In genomic region chr1:201655910-201656669, GRCh38 we compare ENCODE assay signal across 18 cellular contexts.
DNase-seq lines count a peak whose midpoint lies in the region; ATAC-seq and TF ChIP-seq lines count a peak whose summit lies in the region.
"Had no signal": no experiment of that assay in that cellular context is flagged by ENCODE, and none has a peak within 500 bp of the region (broad histone marks: within the 10 kb centered on the region; RNA-seq: fewer than 3 reads in every experiment).

No MANE protein-coding gene starts in this region.

- peak overlapping the region; percentile 90 for H3K4me2 ChIP-seq in fibroblast of lung (ENCODE audit: extremely low read depth, insufficient read depth, low read length)
- H3K4me2 ChIP-seq: A549 had no signal

- peak overlapping the region; percentile 57 for H3K27ac ChIP-seq in AG04450 (ENCODE audit: low read depth, low read length)
- peak overlapping the region in 3 of 4 donors; percentile 36 to 43 (median 36) for H3K27ac ChIP-seq in Peyer's patch
- peak overlapping the region; percentile 78 for H3K27ac ChIP-seq in fibroblast of lung (ENCODE audit: insufficient read depth, low read length)
- peak overlapping the region; percentile 60 to 78 for H3K27ac ChIP-seq in mucosa of rectum (ENCODE audit: low read depth in 2 of 2, low read length in 2 of 2)
- H3K27ac ChIP-seq: A549, adrenal gland, prostate gland had no signal

- CTCF ChIA-PET in AG04450 (lab: Charles Lee): interaction anchor here (0.6 to 1.5 kb wide), 6 partner anchors 36 to 96 kb away, joined by 3 to 4 read pairs (median 3); no protein-coding TSS in a partner anchor

- TF ChIP-seq POLR2A in Peyer's patch (IDR thresholded peaks at IDR 0.05): no peak

- TF ChIP-seq CTCF in AG04450 (IDR thresholded peaks at IDR 0.05; ENCODE audit: low read depth, low read length) (peak; percentile 2; the same call in 1 of the 2 replicates), Peyer's patch (IDR thresholded peaks at IDR 0.05) (no peak), fibroblast of lung (conservative IDR thresholded peaks at IDR 0.05 in 1 of 2, IDR thresholded peaks at IDR 0.05 in 1 of 2; ENCODE audit: low read depth in 1 of 2, low read length in 2 of 2) (no peak)

- no peak for ATAC-seq in HG03354 (IDR thresholded peaks at IDR 0.05; ENCODE audit: poor library complexity, severe bottlenecking, unreplicated experiment)
- no peak for ATAC-seq in GM18511 (IDR thresholded peaks at IDR 0.05; ENCODE audit: unreplicated experiment)
- ATAC-seq in GM19351 (IDR thresholded peaks at IDR 0.05; ENCODE audit: unreplicated experiment): no peak
- ATAC-seq: natural killer cell had no signal

- peaks cover 99% of the 10 kb centered on the region for H3K79me2 ChIP-seq in fibroblast of lung (ENCODE audit: control insufficient read depth, insufficient read depth, low read length)

- H2AFZ ChIP-seq in fibroblast of lung (ENCODE audit: low read length): no peak overlapping the region

- H3K4me1 ChIP-seq in Peyer's patch (peaks cover 0 to 35% (median 3%) of the 10 kb centered on the region in 4 donors), fibroblast of lung (ENCODE audit: control insufficient read depth, extremely low read depth, insufficient read depth, low read length) (peaks cover 53% of the 10 kb centered on the region), mucosa of rectum (ENCODE audit: control insufficient read depth in 2 of 2, insufficient read depth in 2 of 2, low read length in 2 of 2) (peaks cover 19 to 21% of the 10 kb centered on the region in 2 donors)
- H3K4me1 ChIP-seq: adrenal gland, prostate gland had no signal

- H3K9ac ChIP-seq in fibroblast of lung (ENCODE audit: insufficient read depth, low read length): no peak overlapping the region
- H3K9ac ChIP-seq in mucosa of rectum (ENCODE audit: low read depth in 1 of 2, low read length in 2 of 2): peak overlapping the region in 1 of 2 donors; percentile 24

- peaks cover 16% of the 10 kb centered on the region for H4K20me1 ChIP-seq in fibroblast of lung (ENCODE audit: control insufficient read depth, extremely low read depth, insufficient read depth, low read length)

- DNase-seq in AG04450 (ENCODE audit: low read depth, low spot score) (no peak), Peyer's patch (peak in 1 of 3 donors; percentile 55), fibroblast of lung (ENCODE audit: low read depth in 2 of 2) (no peak), putamen (ENCODE audit: low spot score) (no peak)
- DNase-seq: activated gamma-delta T cell; CD4-positive, alpha-beta memory T cell; effector CD8-positive, alpha-beta T cell; natural killer cell; NCI-H1048; stimulated activated CD8-positive, alpha-beta memory T cell treated with anti-CD3 and anti-CD28 coated beads, Interleukin-4, amount 100 ng/mL, for 48 hours had no signal

- no peaks in the 10 kb centered on the region for H3K27me3 ChIP-seq in AG04450 (ENCODE audit: control insufficient read depth, insufficient read depth, low read length)
- no peaks in the 10 kb centered on the region for H3K27me3 ChIP-seq in Peyer's patch
- no peaks in the 10 kb centered on the region for H3K27me3 ChIP-seq in fibroblast of lung (ENCODE audit: control insufficient read depth, insufficient read depth, low read length)
- no peaks in the 10 kb centered on the region for H3K27me3 ChIP-seq in mucosa of rectum (ENCODE audit: control insufficient read depth in 2 of 2, insufficient read depth in 2 of 2, low read length in 2 of 2)
- H3K27me3 ChIP-seq: adrenal gland, esophagus muscularis mucosa had no signal

- POLR2A ChIA-PET in AG04450 (lab: Yijun Ruan, JAX): interaction anchor here (0.9 to 1.5 kb wide), 6 partner anchors 20 to 118 kb away, joined by 3 to 7 read pairs (median 4); no protein-coding TSS in a partner anchor

- H3K9me3 ChIP-seq in AG04450 (ENCODE audit: control insufficient read depth, insufficient read depth, low read length): no peaks in the 10 kb centered on the region
- no peaks in the 10 kb centered on the region for H3K9me3 ChIP-seq in Peyer's patch
- no peaks in the 10 kb centered on the region for H3K9me3 ChIP-seq in fibroblast of lung (ENCODE audit: control insufficient read depth, insufficient read depth, low read depth, low read length)
- H3K9me3 ChIP-seq in mucosa of rectum (ENCODE audit: control insufficient read depth in 2 of 2, low read length in 2 of 2): no peaks in the 10 kb centered on the region
- H3K9me3 ChIP-seq: A549, adrenal gland, esophagus muscularis mucosa, prostate gland had no signal

- H3K36me3 ChIP-seq in Peyer's patch: no peaks in the 10 kb centered on the region
- H3K36me3 ChIP-seq in fibroblast of lung (ENCODE audit: control insufficient read depth, insufficient read depth, low read length): peaks cover 25% of the 10 kb centered on the region
- H3K36me3 ChIP-seq in mucosa of rectum (ENCODE audit: control insufficient read depth in 2 of 2, insufficient read depth in 2 of 2, low read length in 2 of 2): no peaks in the 10 kb centered on the region
- H3K36me3 ChIP-seq: adrenal gland, prostate gland had no signal

- H3K4me3 ChIP-seq in AG04450 (ENCODE audit: low read depth, low read length): no peak overlapping the region
- no peak overlapping the region for H3K4me3 ChIP-seq in Peyer's patch
- peak overlapping the region in 2 of 4 experiments; percentile 25 to 31 for H3K4me3 ChIP-seq in fibroblast of lung (replicated peaks in 1 of 4; ENCODE audit: control extremely low read depth in 1 of 4, insufficient read depth in 1 of 4, low read depth in 3 of 4, low read length in 4 of 4)
- H3K4me3 ChIP-seq in mucosa of rectum (ENCODE audit: low read length in 2 of 2): peak overlapping the region in 1 of 2 donors; percentile 12
- H3K4me3 ChIP-seq: A549, adrenal gland, esophagus muscularis mucosa, prostate gland had no signal
